18 cellular contexts compared by ENCODE assay signal in the genomic region with DNA sequence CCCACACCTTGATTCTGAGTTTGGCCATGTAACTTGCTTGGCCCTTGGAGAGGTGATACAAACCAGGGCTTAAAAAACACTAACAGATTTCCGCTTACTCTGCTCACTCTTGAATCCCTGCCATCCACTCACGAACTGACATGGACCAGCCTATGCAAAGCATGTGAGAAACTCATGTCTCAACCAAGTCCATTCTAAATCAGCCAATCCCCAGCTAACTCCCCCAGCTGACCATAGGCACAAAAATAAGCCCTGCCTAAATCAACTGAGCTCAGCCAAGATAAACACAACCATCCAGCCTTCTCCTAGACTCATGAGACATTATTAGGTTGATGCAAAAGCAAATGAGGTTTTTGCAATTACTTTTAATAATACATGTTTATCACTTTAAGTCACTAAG.
"Had no signal": no experiment of that assay in that cellular context is flagged by ENCODE, and none has a peak within 500 bp of the region (broad histone marks: within the 10 kb centered on the region; RNA-seq: fewer than 3 reads in every experiment).

No MANE protein-coding gene starts in this region.

- DNase-seq: activated CD4-positive, alpha-beta T cell treated with anti-CD3 and anti-CD28 coated beads, Interleukin-2, amount 50 U/mL, for 1 hour; activated CD8-positive, alpha-beta memory T cell treated with anti-CD3 and anti-CD28 coated beads for 24 hours; activated gamma-delta T cell treated with Interleukin-2 at 50 U/mL for 16 hours; dermis blood vessel endothelial cell; effector memory CD8-positive, alpha-beta T cell; foreskin keratinocyte; glutamatergic neuron; mammary epithelial cell; naive B cell; SK-N-SH; small intestine; stimulated activated CD4-positive, alpha-beta T cell treated with anti-CD3 and anti-CD28 coated beads, Interleukin-4, amount 100 ng/mL, for 4 hours; stimulated activated CD8-positive, alpha-beta memory T cell treated with anti-CD3 and anti-CD28 coated beads, Interleukin-4, amount 100 ng/mL, for 48 hours; stimulated activated naive CD4-positive, alpha-beta T cell treated with Interleukin-2 at 50 U/mL for 16 hours; T-cell; T1000 had no signal

- H3K9me3 ChIP-seq: SK-N-SH had no signal

- H3K4me3 ChIP-seq: neural progenitor cell had no signal

- H3K4me1 ChIP-seq: foreskin keratinocyte, parathyroid adenoma had no signal

- H2AFZ ChIP-seq: neural progenitor cell, parathyroid adenoma had no signal

- H3K27ac ChIP-seq: foreskin keratinocyte, neural progenitor cell, parathyroid adenoma had no signal

- H3K36me3 ChIP-seq: neural progenitor cell had no signal

- H3K4me2 ChIP-seq: neural progenitor cell, SK-N-SH had no signal

- H3K27me3 ChIP-seq: foreskin keratinocyte, neural progenitor cell had no signal

- H3K79me2 ChIP-seq: parathyroid adenoma had no signal
